In genomic region chr4:16001484-16001858, GRCh38 we compare ENCODE assay signal across 9 cellular contexts. TPM values are rescaled to one million over a fixed set of nuclear protein-coding genes. Genes with fewer than 3 reads are reported as not detected.
DNase-seq lines count a peak whose midpoint lies in the region; ATAC-seq and TF ChIP-seq lines count a peak whose summit lies in the region.
"Had no signal": no experiment of that assay in that cellular context is flagged by ENCODE, and none has a peak within 500 bp of the region (broad histone marks: within the 10 kb centered on the region; RNA-seq: fewer than 3 reads in every experiment).

No MANE protein-coding gene starts in this region.

- H3K36me3 ChIP-seq in Caco-2 (ENCODE audit: control insufficient read depth, insufficient read depth, low read length) (peaks cover 1% of the 10 kb centered on the region; the same call in 1 of the 2 replicates), esophagus squamous epithelium (no peaks in the 10 kb centered on the region)

- H3K27ac Mint-ChIP-seq in Caco-2 (ENCODE audit: unreplicated experiment): no peak overlapping the region
- H3K27ac Mint-ChIP-seq in activated CD8-positive, alpha-beta memory T cell treated with anti-CD3 and anti-CD28 coated beads, Interleukin-2, amount 10 ng/mL, durations not matched to agents 7 days and 5 days: no peak overlapping the region
- no peak overlapping the region for H3K27ac Mint-ChIP-seq in natural killer cell
- H3K27ac Mint-ChIP-seq: dendritic cell treated with granulocyte-macrophage colony-stimulating factor and Interleukin-4, amounts not matched to agents 40 ng/mL and 50 ng/mL, for 4 days had no signal

- H3K27me3 Mint-ChIP-seq in Caco-2 (ENCODE audit: insufficient read depth, unreplicated experiment) (no peaks in the 10 kb centered on the region), natural killer cell (ENCODE audit: low read depth in 2 of 2) (no peaks in the 10 kb centered on the region)
- H3K27me3 Mint-ChIP-seq in activated CD8-positive, alpha-beta memory T cell treated with anti-CD3 and anti-CD28 coated beads, Interleukin-2, amount 10 ng/mL, durations not matched to agents 7 days and 5 days: peaks cover 20% of the 10 kb centered on the region
- H3K27me3 Mint-ChIP-seq: dendritic cell treated with granulocyte-macrophage colony-stimulating factor and Interleukin-4, amounts not matched to agents 40 ng/mL and 50 ng/mL, for 4 days had no signal

- H3K4me1 Mint-ChIP-seq in Caco-2 (ENCODE audit: low read depth, unreplicated experiment) (no peaks in the 10 kb centered on the region), natural killer cell (peaks cover 5 to 6% of the 10 kb centered on the region in 2 donors)
- H3K4me1 Mint-ChIP-seq in activated CD8-positive, alpha-beta memory T cell treated with anti-CD3 and anti-CD28 coated beads, Interleukin-2, amount 10 ng/mL, durations not matched to agents 7 days and 5 days: no peaks in the 10 kb centered on the region

- no peaks in the 10 kb centered on the region for H3K9me3 Mint-ChIP-seq in Caco-2 (ENCODE audit: unreplicated experiment)
- H3K9me3 Mint-ChIP-seq in activated CD8-positive, alpha-beta memory T cell treated with anti-CD3 and anti-CD28 coated beads, Interleukin-2, amount 10 ng/mL, durations not matched to agents 7 days and 5 days (ENCODE audit: low read depth): no peaks in the 10 kb centered on the region
- H3K9me3 Mint-ChIP-seq in natural killer cell: no peaks in the 10 kb centered on the region
- H3K9me3 Mint-ChIP-seq: dendritic cell treated with granulocyte-macrophage colony-stimulating factor and Interleukin-4, amounts not matched to agents 40 ng/mL and 50 ng/mL, for 4 days had no signal

- no peak for TF ChIP-seq POLR2A in esophagus squamous epithelium (IDR thresholded peaks at IDR 0.05)

- no peaks in the 10 kb centered on the region for H3K4me1 ChIP-seq in Caco-2
- H3K4me1 ChIP-seq in esophagus squamous epithelium: no peaks in the 10 kb centered on the region

- DNase-seq in Caco-2 (peak; percentile 56 to 64), NCI-H82 (lab: John Stamatoyannopoulos, UW) (peak; percentile 70), esophagus squamous epithelium (lab: John Stamatoyannopoulos, UW) (no peak), natural killer cell (peak; percentile 47), substantia nigra (lab: John Stamatoyannopoulos, UW) (peak in 41 of 49 donors; percentile 3 to 74 (median 39))
- DNase-seq in activated CD8-positive, alpha-beta memory T cell treated with anti-CD3 and anti-CD28 coated beads, Interleukin-2, amount 10 ng/mL, durations not matched to agents 7 days and 5 days: peak; percentile 69

- no peak overlapping the region for H3K4me3 ChIP-seq in Caco-2 (ENCODE audit: low read depth, low read length)
- no peak overlapping the region for H3K4me3 ChIP-seq in esophagus squamous epithelium

- BruUV-seq in Caco-2 (replicated peaks; lab: Mats Ljungman, UMichigan): no TSS peak

- H3K9me3 ChIP-seq in Caco-2: 0 out of 2 replicates have a peak, but pooled peaks cover 3% of the 10 kb centered on the region
- no peaks in the 10 kb centered on the region for H3K9me3 ChIP-seq in esophagus squamous epithelium

- intact Hi-C loops in Caco-2 (cut with micrococcal nuclease; ENCODE audit: unreplicated experiment): loop anchor here (1.0 to 5.0 kb wide), 5 partner anchors 38 to 522 kb away; partner anchors contain the start of gene FGFBP2
- intact Hi-C loops in esophagus squamous epithelium (cut with DNase I): no loop called here
- intact Hi-C loops in natural killer cell (cut with micrococcal nuclease): loop anchor here (1.0 to 5.0 kb wide), 6 partner anchors 38 to 769 kb away; partner anchors contain the start of gene FGFBP2

- POLR2A ChIA-PET in Caco-2 (lab: Charles Lee): no interaction called here

- TF ChIP-seq CTCF in Caco-2 (IDR thresholded peaks at IDR 0.05; ENCODE audit: insufficient read depth in 1 of 2, low read depth in 1 of 2, low read length in 1 of 2, severe bottlenecking in 1 of 2, unreplicated experiment in 1 of 2) (peak; percentile 58 to 74), esophagus squamous epithelium (IDR thresholded peaks at IDR 0.05) (peak in 5 of 6 experiments; percentile 65 to 82 (median 66)), natural killer cell (IDR thresholded peaks at IDR 0.05) (peak; percentile 78)

- no peaks in the 10 kb centered on the region for H3K27me3 ChIP-seq in Caco-2 (replicated peaks; ENCODE audit: control insufficient read depth, insufficient read depth, low read length)
- H3K27me3 ChIP-seq in esophagus squamous epithelium: peaks cover 0 to 17% (median 0%) of the 10 kb centered on the region in 4 donors

- 3 to 4% methylated on average over 4 of the region's 4 CpGs for WGBS in esophagus squamous epithelium, 2 donors

- CTCF ChIA-PET in Caco-2 (lab: Charles Lee): interaction anchor here (1.4 to 2.1 kb wide), 3 partner anchors 37 to 195 kb away, joined by 4 to 11 read pairs (median 6); no protein-coding TSS in a partner anchor
- CTCF ChIA-PET in activated CD8-positive, alpha-beta memory T cell treated with anti-CD3 and anti-CD28 coated beads, Interleukin-2, amount 10 ng/mL, durations not matched to agents 7 days and 5 days (lab: Charles Lee): interaction anchor here (0.6 to 3.4 kb wide), 29 partner anchors 9 to 770 kb away, joined by 3 to 59 read pairs (median 4); partner anchors contain the start of genes FGFBP1 and FGFBP2

- H3K36me3 Mint-ChIP-seq in Caco-2 (ENCODE audit: insufficient read depth, unreplicated experiment) (peaks cover 18% of the 10 kb centered on the region), natural killer cell (no peaks in the 10 kb centered on the region)
- no peaks in the 10 kb centered on the region for H3K36me3 Mint-ChIP-seq in activated CD8-positive, alpha-beta memory T cell treated with anti-CD3 and anti-CD28 coated beads, Interleukin-2, amount 10 ng/mL, durations not matched to agents 7 days and 5 days

- H3K4me3 Mint-ChIP-seq in Caco-2 (ENCODE audit: unreplicated experiment) (no peak overlapping the region), natural killer cell (no peak overlapping the region)
- H3K4me3 Mint-ChIP-seq in activated CD8-positive, alpha-beta memory T cell treated with anti-CD3 and anti-CD28 coated beads, Interleukin-2, amount 10 ng/mL, durations not matched to agents 7 days and 5 days: no peak overlapping the region
- H3K4me3 Mint-ChIP-seq: dendritic cell treated with granulocyte-macrophage colony-stimulating factor and Interleukin-4, amounts not matched to agents 40 ng/mL and 50 ng/mL, for 4 days had no signal

- no peak overlapping the region for H3K27ac ChIP-seq in esophagus squamous epithelium
- no peak overlapping the region for H3K27ac ChIP-seq in substantia nigra (ENCODE audit: low read depth, low read length, poor library complexity, severe bottlenecking)

- ATAC-seq in GM19328 (IDR thresholded peaks at IDR 0.05; ENCODE audit: unreplicated experiment) (peak; percentile 91), HG03378 (IDR thresholded peaks at IDR 0.05; ENCODE audit: unreplicated experiment) (peak; percentile 96), natural killer cell (peak; percentile 83 to 89 (median 88))
- ATAC-seq in activated CD8-positive, alpha-beta memory T cell treated with anti-CD3 and anti-CD28 coated beads, Interleukin-2, amount 10 ng/mL, durations not matched to agents 7 days and 5 days: peak; percentile 94

RNA-seq across cellular contexts. Expression of gene FGFBP2, which starts 38.5 kb away (rescaled TPM):
- total RNA-seq in Caco-2 (2022): 0.25 TPM in 1 of 2 replicates, not detected in the other
- total RNA-seq in activated CD8-positive, alpha-beta memory T cell treated with anti-CD3 and anti-CD28 coated beads, Interleukin-2, amount 10 ng/mL, durations not matched to agents 7 days and 5 days: 1 to 10 TPM; 2.0 to 9.0 TPM
- total RNA-seq in esophagus squamous epithelium: not detected
- 100 to 1,000 TPM; 644 to 736 (median 713) TPM for total RNA-seq in natural killer cell

Comparison
In these comparisons a context has a peak if more than half of its experiments do, and no peak if none do; other contexts are left out.
1. RNA of gene FGFBP2, which starts 38.5 kb away (total RNA-seq): 644 to 736 TPM in natural killer cell; 2.0 to 9.0 TPM in activated CD8-positive, alpha-beta memory T cell treated with anti-CD3 and anti-CD28 coated beads, Interleukin-2, amount 10 ng/mL, durations not matched to agents 7 days and 5 days, 0.25 TPM in Caco-2 and not detected in esophagus squamous epithelium; every median in the first group is over 10 times any median in the second.
2. Peak in every context shown above with its lines, with median percentiles within 50 percentile points of each other: CTCF ChIP-seq and ATAC-seq.